ENCODE assay signal across 9 cellular contexts in genomic region chr11:76210920-76211851, GRCh38. TPM values are rescaled to one million over a fixed set of nuclear protein-coding genes. Genes with fewer than 3 reads are reported as not detected.
DNase-seq lines count a peak whose midpoint lies in the region; ATAC-seq and TF ChIP-seq lines count a peak whose summit lies in the region.
"Had no signal": no experiment of that assay in that cellular context is flagged by ENCODE, and none has a peak within 500 bp of the region (broad histone marks: within the 10 kb centered on the region; RNA-seq: fewer than 3 reads in every experiment).

No MANE protein-coding gene starts in this region.

- H3K36me3 ChIP-seq in SK-N-SH (replicated peaks in 1 of 2; ENCODE audit: control insufficient read depth in 1 of 2, insufficient read depth in 2 of 2, low read length in 1 of 2) (no peaks in the 10 kb centered on the region), right lobe of liver (no peaks in the 10 kb centered on the region), stomach smooth muscle (ENCODE audit: control insufficient read depth in 2 of 2, insufficient read depth in 2 of 2, low read length in 2 of 2) (no peaks in the 10 kb centered on the region)

- H3K9me3 ChIP-seq in SK-N-SH (no peaks in the 10 kb centered on the region), right lobe of liver (no peaks in the 10 kb centered on the region), stomach smooth muscle (ENCODE audit: control insufficient read depth in 2 of 2, low read length in 2 of 2) (no peaks in the 10 kb centered on the region)

- WGBS in SK-N-SH (ENCODE audit: low lambda C conversion rate) = 41% methylated on average over 25 of the region's 35 CpGs
- 26% methylated on average over 20 of the region's 35 CpGs for WGBS in right lobe of liver (ENCODE audit: insufficient coverage, low coverage, low lambda C conversion rate, missing lambda C conversion rate)

- DNase-seq in SK-N-SH (no peak), astrocyte of the hippocampus (ENCODE audit: low read depth, low spot score) (peak; percentile 16), right lobe of liver (no peak), COR-L47 (lab: John Stamatoyannopoulos, UW) (no peak), NCI-H510A (lab: John Stamatoyannopoulos, UW) (no peak), NCI-H69 (lab: John Stamatoyannopoulos, UW) (no peak)
- DNase-seq: NCI-H2029 treated with DMSO at 0.1 percent for 48 hours had no signal

- no peak for TF ChIP-seq POLR2A in right lobe of liver (IDR thresholded peaks at IDR 0.05)

- no peak for ATAC-seq in SK-N-SH treated with all-trans-retinoic acid at 6 μM for 48 hours
- no peak for ATAC-seq in right lobe of liver

- H3K27ac ChIP-seq in SK-N-SH (ENCODE audit: low read depth in 2 of 2, low read length in 1 of 2) = no peak overlapping the region
- H3K27ac ChIP-seq in right lobe of liver = no peak overlapping the region
- no peak overlapping the region for H3K27ac ChIP-seq in stomach smooth muscle (ENCODE audit: low read length)

- H3K9ac ChIP-seq in SK-N-SH = no peak overlapping the region
- no peak overlapping the region for H3K9ac ChIP-seq in stomach smooth muscle (ENCODE audit: low read length in 2 of 2)

- peak overlapping the region; percentile 90 for H3K4me2 ChIP-seq in SK-N-SH

- H3K4me3 ChIP-seq in SK-N-SH (ENCODE audit: low read depth in 2 of 2, low read length in 1 of 2) = peak overlapping the region; percentile 57 to 59
- peak overlapping the region; percentile 52 to 66 (median 61) for H3K4me3 ChIP-seq in right lobe of liver
- peak overlapping the region; percentile 44 to 76 for H3K4me3 ChIP-seq in stomach smooth muscle (ENCODE audit: low read length in 2 of 2)

- no peaks in the 10 kb centered on the region for H3K79me2 ChIP-seq in SK-N-SH (ENCODE audit: insufficient read depth)

- POLR2A ChIA-PET in SK-N-SH (lab: Yijun Ruan, JAX) = no interaction called here

- peak overlapping the region; percentile 63; the same call in 1 of the 2 replicates for H2AFZ ChIP-seq in SK-N-SH (ENCODE audit: low read depth)

- peaks cover 1% of the 10 kb centered on the region; the same call in 1 of the 2 replicates for H3K27me3 ChIP-seq in SK-N-SH (ENCODE audit: insufficient read depth)
- no peaks in the 10 kb centered on the region for H3K27me3 ChIP-seq in right lobe of liver
- H3K27me3 ChIP-seq in stomach smooth muscle (ENCODE audit: control insufficient read depth in 1 of 2, insufficient read depth in 2 of 2, low read length in 2 of 2) = peaks cover 10 to 31% of the 10 kb centered on the region in 2 donors

- H3K9me2 ChIP-seq in SK-N-SH = no peaks in the 10 kb centered on the region

- H4K20me1 ChIP-seq in SK-N-SH (ENCODE audit: insufficient read depth) = no peaks in the 10 kb centered on the region

- no peak for TF ChIP-seq CTCF in SK-N-SH (IDR thresholded peaks at IDR 0.05)
- TF ChIP-seq CTCF in right lobe of liver (IDR thresholded peaks at IDR 0.05) = no peak

- CTCF ChIA-PET in SK-N-SH (lab: Yijun Ruan, JAX) = interaction anchor here (0.9 to 9.7 kb wide), 10 partner anchors 13 to 314 kb away, joined by 3 to 328 read pairs (median 9); no protein-coding TSS in a partner anchor

- TF ChIP-seq EP300 in SK-N-SH (IDR thresholded peaks at IDR 0.05; ENCODE audit: borderline replicate concordance in 1 of 2, low read depth in 1 of 2, low read length in 1 of 2) = no peak

- intact Hi-C loops in right lobe of liver (cut with DNase I) = no loop called here

- H3F3A ChIP-seq in SK-N-SH (replicated peaks; ENCODE audit: insufficient read depth) = no peaks in the 10 kb centered on the region

- TF ChIP-seq RAD21 in SK-N-SH (IDR thresholded peaks at IDR 0.05; ENCODE audit: low read length) = no peak

- H3K4me1 ChIP-seq in SK-N-SH (ENCODE audit: control insufficient read depth in 1 of 2, insufficient read depth in 2 of 2, low read depth in 1 of 2, low read length in 1 of 2) = peaks cover 0 to 33% of the 10 kb centered on the region in 2 experiments; a peak in 1 of 4 replicates
- peaks cover 0 to 34% (median 8%) of the 10 kb centered on the region in 4 donors for H3K4me1 ChIP-seq in right lobe of liver
- peaks cover 48% of the 10 kb centered on the region for H3K4me1 ChIP-seq in stomach smooth muscle (ENCODE audit: control insufficient read depth, insufficient read depth, low read length)

TF ChIP-seq in SK-N-SH, 30 proteins besides CTCF, POLR2A, EP300 and RAD21:
- TF ChIP-seq USF1 (IDR thresholded peaks at IDR 0.05; ENCODE audit: borderline replicate concordance, low read depth) (no peak), MAX (IDR thresholded peaks at IDR 0.05; ENCODE audit: low read depth) (no peak), USF2 (IDR thresholded peaks at IDR 0.05; ENCODE audit: borderline replicate concordance, low read depth, low read length) (no peak), GABPA (IDR thresholded peaks at IDR 0.05; ENCODE audit: low read depth) (no peak), ELF1 (IDR thresholded peaks at IDR 0.05) (no peak), MXI1 (IDR thresholded peaks at IDR 0.05; ENCODE audit: low read depth, low read length) (no peak), TAF1 (IDR thresholded peaks at IDR 0.05; ENCODE audit: borderline replicate concordance, low read depth, low read length) (no peak), FOSL2 (IDR thresholded peaks at IDR 0.05; ENCODE audit: borderline replicate concordance, low read depth) (no peak), TCF12 (IDR thresholded peaks at IDR 0.05) (no peak), SIN3A (IDR thresholded peaks at IDR 0.05; ENCODE audit: borderline replicate concordance, low read depth, low read length) (no peak)
TF ChIP-seq in SK-N-SH: peak in this region for 0.

TF ChIP-seq in SK-N-SH treated with all-trans-retinoic acid at 6 μM for 48 hours, 23 proteins besides CTCF, POLR2A, EP300 and RAD21:
- TF ChIP-seq RARB (CRISPR knock-in tag; IDR thresholded peaks at IDR 0.05) (no peak), ARNTL (CRISPR knock-in tag; IDR thresholded peaks at IDR 0.05; ENCODE audit: borderline replicate concordance, low read depth) (no peak), ESRRG (CRISPR knock-in tag; IDR thresholded peaks at IDR 0.05) (no peak), ISL1 (CRISPR knock-in tag; IDR thresholded peaks at IDR 0.05) (no peak), OSR1 (CRISPR knock-in tag; IDR thresholded peaks at IDR 0.05) (no peak), CREB5 (CRISPR knock-in tag; IDR thresholded peaks at IDR 0.05; ENCODE audit: low read depth) (no peak), PATZ1 (CRISPR knock-in tag; IDR thresholded peaks at IDR 0.05; ENCODE audit: borderline replicate concordance) (no peak), TSHZ2 (CRISPR knock-in tag; IDR thresholded peaks at IDR 0.05) (no peak)
TF ChIP-seq in SK-N-SH treated with all-trans-retinoic acid at 6 μM for 48 hours: peak in this region for 0.

RNA-seq across cellular contexts. Expression of gene WNT11, which starts 4.9 kb away (rescaled TPM):
- 0.43 and 0.70 TPM in 2 replicates for polyA plus RNA-seq in SK-N-SH (2012; rRNA removed)
- polyA plus RNA-seq in SK-N-SH (2012; cell fraction: cytosol; rRNA removed) = 0.21 and 0.33 TPM in 2 replicates
- 0.74 and 0.83 TPM in 2 replicates for polyA plus RNA-seq in SK-N-SH (2012; cell fraction: nucleus; rRNA removed)
- total RNA-seq in right lobe of liver = 10 to 100 TPM in 2 of 6 experiments, 1 to 10 TPM in 4; 2.8 to 13.1 (median 5.5) TPM
